9 cellular contexts compared by ENCODE assay signal in the genomic region with DNA sequence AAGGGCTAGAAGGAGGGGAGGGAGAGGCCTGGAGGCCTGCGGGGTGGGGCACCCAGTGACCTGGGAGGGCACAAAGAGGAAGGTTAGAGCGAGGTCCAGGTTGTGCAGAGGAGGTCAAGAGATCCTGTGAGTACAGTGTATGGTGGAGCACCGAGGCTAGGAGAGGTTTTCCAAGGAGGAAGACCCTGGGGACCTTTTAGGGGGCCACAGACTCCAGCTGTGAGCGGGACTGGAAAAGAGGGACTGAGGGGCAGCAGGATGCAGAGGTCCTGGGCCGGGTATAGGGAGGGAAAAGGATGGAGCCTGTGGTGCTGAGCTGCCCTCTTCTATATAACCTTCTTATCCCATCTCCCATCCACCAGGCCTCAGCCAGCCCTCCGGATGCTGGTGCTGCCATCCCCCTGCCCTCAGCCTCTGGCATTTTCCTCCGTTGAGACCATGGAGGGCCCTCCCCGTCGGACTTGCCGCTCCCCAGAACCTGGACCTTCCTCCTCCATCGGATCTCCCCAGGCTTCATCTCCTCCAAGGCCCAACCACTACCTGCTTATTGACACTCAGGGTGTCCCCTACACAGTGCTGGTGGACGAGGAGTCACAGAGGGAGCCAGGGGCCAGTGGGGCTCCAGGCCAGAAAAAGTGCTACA. TPM values are rescaled to one million over a fixed set of nuclear protein-coding genes. Genes with fewer than 3 reads are reported as not detected.
DNase-seq lines count a peak whose midpoint lies in the region; ATAC-seq and TF ChIP-seq lines count a peak whose summit lies in the region.
"Had no signal": no experiment of that assay in that cellular context is flagged by ENCODE, and none has a peak within 500 bp of the region (broad histone marks: within the 10 kb centered on the region; RNA-seq: fewer than 3 reads in every experiment).

No MANE protein-coding gene starts in this region.

- no peaks in the 10 kb centered on the region for H3K9me3 Mint-ChIP-seq in stimulated activated naive CD8-positive, alpha-beta T cell treated with anti-CD3 and anti-CD28 coated beads, Interleukin-15, Interleukin-2, amounts not matched to agents 100 ng/mL and 50 ng/mL, for 24 hours

- peaks cover 72% of the 10 kb centered on the region for H3K4me1 Mint-ChIP-seq in stimulated activated naive CD8-positive, alpha-beta T cell treated with anti-CD3 and anti-CD28 coated beads, Interleukin-15, Interleukin-2, amounts not matched to agents 100 ng/mL and 50 ng/mL, for 24 hours (ENCODE audit: low read depth)

- H3K27me3 ChIP-seq in mononuclear cell (ENCODE audit: insufficient read depth, low read length) (no peaks in the 10 kb centered on the region), aorta (ENCODE audit: control insufficient read depth in 1 of 2, insufficient read depth in 2 of 2, low read length in 1 of 2) (no peaks in the 10 kb centered on the region)

- 45 to 48% methylated on average over 11 to 12 of the region's 12 CpGs for WGBS in aorta, 2 donors

- intact Hi-C loops in aorta (cut with DNase I): no loop called here

- H3K9me3 ChIP-seq in mononuclear cell (ENCODE audit: low read depth, low read length) (no peaks in the 10 kb centered on the region), aorta (ENCODE audit: control insufficient read depth, low read length) (no peaks in the 10 kb centered on the region)

- H3K27ac Mint-ChIP-seq in stimulated activated naive CD8-positive, alpha-beta T cell treated with anti-CD3 and anti-CD28 coated beads, Interleukin-15, Interleukin-2, amounts not matched to agents 100 ng/mL and 50 ng/mL, for 24 hours: peak overlapping the region; percentile 95

- H3K4me3 Mint-ChIP-seq in stimulated activated naive CD8-positive, alpha-beta T cell treated with anti-CD3 and anti-CD28 coated beads, Interleukin-15, Interleukin-2, amounts not matched to agents 100 ng/mL and 50 ng/mL, for 24 hours: peak overlapping the region; percentile 98

- no peaks in the 10 kb centered on the region for H3K27me3 Mint-ChIP-seq in stimulated activated naive CD8-positive, alpha-beta T cell treated with anti-CD3 and anti-CD28 coated beads, Interleukin-15, Interleukin-2, amounts not matched to agents 100 ng/mL and 50 ng/mL, for 24 hours

- DNase-seq in stimulated activated naive CD8-positive, alpha-beta T cell treated with anti-CD3 and anti-CD28 coated beads, Interleukin-15, Interleukin-2, amounts not matched to agents 100 U/mL and 50 U/mL, for 24 hours: no peak
- DNase-seq in caudate nucleus (lab: John Stamatoyannopoulos, UW): no peak
- DNase-seq in aorta: peak in 1 of 2 donors; percentile 46
- no peak for DNase-seq in omental fat pad (ENCODE audit: low spot score)
- DNase-seq: foreskin melanocyte had no signal

- no peak for ATAC-seq in stimulated activated naive CD8-positive, alpha-beta T cell treated with anti-CD3 and anti-CD28 coated beads, Interleukin-15, Interleukin-2, amounts not matched to agents 100 U/mL and 50 U/mL, for 24 hours
- ATAC-seq in aorta (ENCODE audit: low FRiP score) (no peak), GM19397 (IDR thresholded peaks at IDR 0.05; ENCODE audit: unreplicated experiment) (no peak), HG03442 (IDR thresholded peaks at IDR 0.05; ENCODE audit: unreplicated experiment) (no peak), omental fat pad (ENCODE audit: low FRiP score) (no peak)

- no peak for TF ChIP-seq CTCF in omental fat pad (IDR thresholded peaks at IDR 0.05)

- peak overlapping the region; percentile 44 for H3K27ac ChIP-seq in caudate nucleus (ENCODE audit: low read depth, low read length)
- H3K27ac ChIP-seq in aorta (ENCODE audit: low read depth in 1 of 2, low read length in 2 of 2): no peak overlapping the region

- H3K36me3 ChIP-seq in aorta (ENCODE audit: control insufficient read depth in 1 of 2, insufficient read depth in 2 of 2, low read length in 1 of 2): no peaks in the 10 kb centered on the region

- H3K4me3 ChIP-seq in mononuclear cell (ENCODE audit: low read length): peak overlapping the region; percentile 54
- H3K4me3 ChIP-seq in aorta (ENCODE audit: low read length in 2 of 2): peak overlapping the region; percentile 74 to 97

- H3K4me1 ChIP-seq in mononuclear cell (ENCODE audit: insufficient read depth, low read length) (peaks cover 69% of the 10 kb centered on the region), aorta (ENCODE audit: control insufficient read depth in 1 of 2, insufficient read depth in 2 of 2, low read length in 2 of 2) (peaks cover 0 to 3% of the 10 kb centered on the region in 2 donors)

- peaks cover 50% of the 10 kb centered on the region for H3K36me3 Mint-ChIP-seq in stimulated activated naive CD8-positive, alpha-beta T cell treated with anti-CD3 and anti-CD28 coated beads, Interleukin-15, Interleukin-2, amounts not matched to agents 100 ng/mL and 50 ng/mL, for 24 hours (ENCODE audit: low read depth)

RNA-seq across cellular contexts. Expression of gene ZNF581, which starts 0.9 kb away (rescaled TPM):
- 19.0 TPM for total RNA-seq in mononuclear cell
- total RNA-seq in aorta: 10 to 100 TPM; 11.0 to 19.4 TPM
- 10 to 100 TPM; 15.8 to 23.8 TPM for polyA plus RNA-seq in aorta
- total RNA-seq in omental fat pad: 10 to 100 TPM in 3 of 4 donors, 1 to 10 TPM in 1; 9.9 to 15.0 (median 11.9) TPM

RNA-seq across cellular contexts. Expression of gene ZNF580, which starts 3.5 kb away (rescaled TPM):
- 14.4 TPM for total RNA-seq in mononuclear cell
- 10 to 100 TPM; 42.9 to 43.7 TPM for total RNA-seq in aorta
- polyA plus RNA-seq in aorta: 10 to 100 TPM; 13.3 to 79.6 TPM
- 10 to 100 TPM; 11.4 to 20.5 (median 13.8) TPM for total RNA-seq in omental fat pad

RNA-seq across cellular contexts. Expression of gene CCDC106, which starts 3.7 kb away (rescaled TPM):
- 1.9 TPM for total RNA-seq in mononuclear cell
- total RNA-seq in aorta: 10 to 100 TPM in 1 of 2 donors, 1 to 10 TPM in 1; 7.2 to 11.0 TPM
- polyA plus RNA-seq in aorta: 10 to 100 TPM; 10.0 to 19.0 TPM
- total RNA-seq in omental fat pad: 10 to 100 TPM in 3 of 4 donors, 1 to 10 TPM in 1; 9.8 to 15.2 (median 11.0) TPM

RNA-seq across cellular contexts. Expression of gene U2AF2, which starts 10.5 kb away (rescaled TPM):
- 55.6 TPM for total RNA-seq in mononuclear cell
- total RNA-seq in aorta: 100 to 1,000 TPM; 113 to 129 TPM
- 10 to 100 TPM; 40.6 to 66.3 TPM for polyA plus RNA-seq in aorta
- total RNA-seq in omental fat pad: 100 to 1,000 TPM in 2 of 4 donors, 10 to 100 TPM in 2; 55.2 to 132 (median 86.1) TPM

RNA-seq across cellular contexts. Expression of gene ZNF784, which starts 19.9 kb away (rescaled TPM):
- total RNA-seq in mononuclear cell: 6.3 TPM
- 1 to 10 TPM; 5.1 to 5.3 TPM for total RNA-seq in aorta
- polyA plus RNA-seq in aorta: 10 to 100 TPM in 1 of 2 donors, 1 to 10 TPM in 1; 4.8 to 27.2 TPM
- total RNA-seq in omental fat pad: 1 to 10 TPM; 2.5 to 3.8 (median 3.2) TPM
